ENCODE assay signal across 16 cellular contexts in genomic region chr20:56429941-56430340, GRCh38. TPM values are rescaled to one million over a fixed set of nuclear protein-coding genes. Genes with fewer than 3 reads are reported as not detected.
DNase-seq lines count a peak whose midpoint lies in the region; ATAC-seq and TF ChIP-seq lines count a peak whose summit lies in the region.
"Had no signal": no experiment of that assay in that cellular context is flagged by ENCODE, and none has a peak within 500 bp of the region (broad histone marks: within the 10 kb centered on the region; RNA-seq: fewer than 3 reads in every experiment).

No MANE protein-coding gene starts in this region.

- no peak for TF ChIP-seq EP300 in tibial nerve (IDR thresholded peaks at IDR 0.05)

- no peak overlapping the region for H3K9ac ChIP-seq in OCI-LY3 (ENCODE audit: low read length)

- H3K36me3 Mint-ChIP-seq in activated CD4-positive, alpha-beta T cell treated with anti-CD3 and anti-CD28 coated beads, Interleukin-2, amount 10 ng/mL, durations not matched to agents 7 days and 5 days (ENCODE audit: low read depth), result peaks cover 28% of the 10 kb centered on the region

- no peak overlapping the region for H3K4me3 ChIP-seq in OCI-LY3 (ENCODE audit: low read length)
- H3K4me3 ChIP-seq in brain microvascular endothelial cell (ENCODE audit: low read depth, low read length), result no peak overlapping the region
- H3K4me3 ChIP-seq in spleen, result peak overlapping the region in 3 of 8 donors; percentile 8 to 40 (median 16)
- H3K4me3 ChIP-seq in tibial nerve, result no peak overlapping the region
- H3K4me3 ChIP-seq: gastrocnemius medialis had no signal

- H4K20me1 ChIP-seq in OCI-LY3 (ENCODE audit: insufficient read depth, low read length), result no peaks in the 10 kb centered on the region

- no peak for DNase-seq in activated CD4-positive, alpha-beta T cell treated with anti-CD3 and anti-CD28 coated beads, Interleukin-2, amount 10 ng/mL, durations not matched to agents 7 days and 5 days
- DNase-seq in activated CD4-positive, alpha-beta T cell treated with anti-CD3 and anti-CD28 coated beads for 48 hours, result no peak
- no peak for DNase-seq in brain microvascular endothelial cell
- no peak for DNase-seq in spleen
- DNase-seq in cerebellum (ENCODE audit: low spot score), result no peak
- DNase-seq in tibial nerve (ENCODE audit: low spot score in 2 of 2), result no peak
- DNase-seq: ACHN; DMS79; effector CD4-positive, alpha-beta T cell; gastrocnemius medialis; GOT3; NCI-H1092 treated with DMSO at 0.1 percent for 48 hours; SHP77 had no signal

- WGBS in spleen, 5 donors, result 33 to 54% (median 40%) methylated on average over 4 of the region's 4 CpGs
- WGBS in tibial nerve, 2 donors, result 57 to 62% methylated on average over 4 of the region's 4 CpGs

- TF ChIP-seq CTCF in OCI-LY3 (IDR thresholded peaks at IDR 0.05; ENCODE audit: low read depth, low read length) (no peak), brain microvascular endothelial cell (IDR thresholded peaks at IDR 0.05; ENCODE audit: low read depth, low read length, missing control alignments) (no peak), spleen (IDR thresholded peaks at IDR 0.05 in 8 of 11, conservative IDR thresholded peaks at IDR 0.05 in 3 of 11) (no peak), tibial nerve (IDR thresholded peaks at IDR 0.05) (no peak)

- H3K36me3 ChIP-seq in OCI-LY3 (replicated peaks; ENCODE audit: low read depth, low read length) (no peaks in the 10 kb centered on the region), brain microvascular endothelial cell (replicated peaks) (no peaks in the 10 kb centered on the region), spleen (no peaks in the 10 kb centered on the region), tibial nerve (no peaks in the 10 kb centered on the region)
- H3K36me3 ChIP-seq: gastrocnemius medialis had no signal

- CTCF ChIA-PET in activated CD4-positive, alpha-beta T cell treated with anti-CD3 and anti-CD28 coated beads, Interleukin-2, amount 10 ng/mL, durations not matched to agents 7 days and 5 days (lab: Charles Lee), result interaction anchor here (1.4 kb wide), 1 partner anchor 12 kb away, joined by 5 read pairs; no protein-coding TSS in a partner anchor

- H3K79me2 ChIP-seq in OCI-LY3 (ENCODE audit: low read length), result no peaks in the 10 kb centered on the region

- peaks cover 35% of the 10 kb centered on the region for H3K4me1 Mint-ChIP-seq in activated CD4-positive, alpha-beta T cell treated with anti-CD3 and anti-CD28 coated beads, Interleukin-2, amount 10 ng/mL, durations not matched to agents 7 days and 5 days

- intact Hi-C loops in spleen (cut with DNase I; ENCODE audit: low total_unique reads), result no loop called here

- in situ Hi-C loops in brain microvascular endothelial cell (cut with HindIII; ENCODE audit: low pct_ligation_motif_present, low sequenced_read_pairs), result no loop called here

- H3K27me3 ChIP-seq in OCI-LY3 (ENCODE audit: low read depth, low read length) (no peaks in the 10 kb centered on the region), brain microvascular endothelial cell (replicated peaks) (no peaks in the 10 kb centered on the region), spleen (replicated peaks in 1 of 7) (no peaks in the 10 kb centered on the region), tibial nerve (no peaks in the 10 kb centered on the region)
- H3K27me3 ChIP-seq: gastrocnemius medialis had no signal

- H3K4me1 ChIP-seq in OCI-LY3 (ENCODE audit: low read length) (peaks cover 22% of the 10 kb centered on the region), spleen (peaks cover 10 to 80% (median 36%) of the 10 kb centered on the region in 6 donors), tibial nerve (no peaks in the 10 kb centered on the region)
- H3K4me1 ChIP-seq: gastrocnemius medialis had no signal

- H3K27ac ChIP-seq in OCI-LY3 (ENCODE audit: low read length) (no peak overlapping the region), brain microvascular endothelial cell (peak overlapping the region; percentile 74), spleen (peak overlapping the region in 7 of 8 donors; percentile 58 to 84 (median 68)), tibial nerve (no peak overlapping the region)
- H3K27ac ChIP-seq: gastrocnemius medialis had no signal

- peaks cover 2% of the 10 kb centered on the region for H3K9me3 Mint-ChIP-seq in activated CD4-positive, alpha-beta T cell treated with anti-CD3 and anti-CD28 coated beads, Interleukin-2, amount 10 ng/mL, durations not matched to agents 7 days and 5 days

- peak overlapping the region; percentile 39 for H3K4me2 ChIP-seq in OCI-LY3 (ENCODE audit: low read length)

- peak overlapping the region; percentile 89 for H3K27ac Mint-ChIP-seq in activated CD4-positive, alpha-beta T cell treated with anti-CD3 and anti-CD28 coated beads, Interleukin-2, amount 10 ng/mL, durations not matched to agents 7 days and 5 days

- no peak for ATAC-seq in HG02852 (IDR thresholded peaks at IDR 0.05; ENCODE audit: unreplicated experiment)
- ATAC-seq: gastrocnemius medialis had no signal

- H2AFZ ChIP-seq in OCI-LY3 (ENCODE audit: low read depth, low read length), result peak overlapping the region; percentile 80

- no peak for TF ChIP-seq POLR2A in spleen (IDR thresholded peaks at IDR 0.05)
- no peak for TF ChIP-seq POLR2A in tibial nerve (IDR thresholded peaks at IDR 0.05)

- POLR2A ChIA-PET in activated CD4-positive, alpha-beta T cell treated with anti-CD3 and anti-CD28 coated beads, Interleukin-2, amount 10 ng/mL, durations not matched to agents 7 days and 5 days (lab: Charles Lee), result no interaction called here

- no peaks in the 10 kb centered on the region for H3K27me3 Mint-ChIP-seq in activated CD4-positive, alpha-beta T cell treated with anti-CD3 and anti-CD28 coated beads, Interleukin-2, amount 10 ng/mL, durations not matched to agents 7 days and 5 days

- H3K9me3 ChIP-seq in OCI-LY3 (ENCODE audit: insufficient read depth, low read length) (no peaks in the 10 kb centered on the region), spleen (no peaks in the 10 kb centered on the region), tibial nerve (no peaks in the 10 kb centered on the region)
- H3K9me3 ChIP-seq: gastrocnemius medialis had no signal

- peak overlapping the region; percentile 40 for H3K4me3 Mint-ChIP-seq in activated CD4-positive, alpha-beta T cell treated with anti-CD3 and anti-CD28 coated beads, Interleukin-2, amount 10 ng/mL, durations not matched to agents 7 days and 5 days

RNA-seq across cellular contexts. Expression of gene CASS4, which starts 17.9 kb away (rescaled TPM):
- total RNA-seq in activated CD4-positive, alpha-beta T cell treated with anti-CD3 and anti-CD28 coated beads, Interleukin-2, amount 10 ng/mL, durations not matched to agents 7 days and 5 days, result 1 to 10 TPM; 8.6 to 9.0 TPM
- total RNA-seq in spleen (10 to 100 TPM; 10.3 to 15.5 (median 12.5) TPM), cerebellum (1.1 TPM), tibial nerve (1 to 10 TPM; 2.0 to 7.5 (median 3.6) TPM)
- polyA plus RNA-seq in spleen, result 1 to 10 TPM; 1.2 to 1.9 (median 1.6) TPM
- total RNA-seq: kidney epithelial cell had no signal

RNA-seq across cellular contexts. Expression of gene CSTF1, which starts 37.5 kb away (rescaled TPM):
- 10 to 100 TPM; 61.8 to 62.4 TPM for total RNA-seq in activated CD4-positive, alpha-beta T cell treated with anti-CD3 and anti-CD28 coated beads, Interleukin-2, amount 10 ng/mL, durations not matched to agents 7 days and 5 days
- total RNA-seq in spleen (10 to 100 TPM; 24.4 to 45.0 (median 32.9) TPM), cerebellum (27.5 TPM), tibial nerve (10 to 100 TPM; 17.6 to 25.9 (median 22.7) TPM)
- polyA plus RNA-seq in spleen, result 10 to 100 TPM in 2 of 3 donors, 1 to 10 TPM in 1; 9.8 to 13.8 (median 10.9) TPM

RNA-seq across cellular contexts. Expression of gene AURKA, which starts 37.9 kb away (rescaled TPM):
- total RNA-seq in activated CD4-positive, alpha-beta T cell treated with anti-CD3 and anti-CD28 coated beads, Interleukin-2, amount 10 ng/mL, durations not matched to agents 7 days and 5 days, result 10 to 100 TPM; 73.6 to 83.0 TPM
- total RNA-seq in spleen (10 to 100 TPM in 1 of 7 donors, 1 to 10 TPM in 6; 3.0 to 10.0 (median 7.5) TPM), cerebellum (8.3 TPM), tibial nerve (1 to 10 TPM in 3 of 4 donors, under 1 TPM in 1; 0.42 to 4.3 (median 1.7) TPM)
- 1 to 10 TPM; 1.6 to 7.2 (median 5.1) TPM for polyA plus RNA-seq in spleen

RNA-seq across cellular contexts. Expression of gene RTF2, which starts 38.5 kb away (rescaled TPM):
- 100 to 1,000 TPM; 106 to 107 TPM for total RNA-seq in activated CD4-positive, alpha-beta T cell treated with anti-CD3 and anti-CD28 coated beads, Interleukin-2, amount 10 ng/mL, durations not matched to agents 7 days and 5 days
- total RNA-seq in spleen, result 10 to 100 TPM; 50.3 to 89.3 (median 72.7) TPM
- polyA plus RNA-seq in spleen, result 10 to 100 TPM; 66.2 to 83.9 (median 83.8) TPM
- 32.2 TPM for total RNA-seq in cerebellum
- 10 to 100 TPM; 54.3 to 74.1 (median 65.2) TPM for total RNA-seq in tibial nerve

Comparison
In these comparisons a context has a peak if more than half of its experiments do, and no peak if none do; other contexts are left out.
1. H3K27ac ChIP-seq: peak in brain microvascular endothelial cell (single experiment) and spleen (7 of 8); none in OCI-LY3 (single experiment) and tibial nerve (0 of 4).